19 cellular contexts compared by ENCODE assay signal in genomic region chr12:49987620-49988303, GRCh38. TPM values are rescaled to one million over a fixed set of nuclear protein-coding genes. Genes with fewer than 3 reads are reported as not detected.
A peak's percentile ranks its signal among the peaks of the same experiment; 100 is the strongest.
DNase-seq lines count a peak whose midpoint lies in the region; ATAC-seq and TF ChIP-seq lines count a peak whose summit lies in the region.
"Had no signal": no experiment of that assay in that cellular context is flagged by ENCODE, and none has a peak within 500 bp of the region (broad histone marks: within the 10 kb centered on the region; RNA-seq: fewer than 3 reads in every experiment).

No MANE protein-coding gene starts in this region.

- no peak overlapping the region for H3K4ac ChIP-seq in mesenchymal stem cell (ENCODE audit: low read depth in 1 of 2, low read length in 2 of 2)

- TF ChIP-seq CTCF in chondrocyte (IDR thresholded peaks at IDR 0.05) (no peak), RWPE1 (conservative IDR thresholded peaks at IDR 0.05; ENCODE audit: low read depth) (no peak)

- no peak overlapping the region for H3K4me3 Mint-ChIP-seq in chondrocyte (ENCODE audit: unreplicated experiment)
- H3K4me3 Mint-ChIP-seq: activated B cell treated with CpG ODN at 0.5 μM for 24 hours; activated naive CD4-positive, alpha-beta T cell treated with anti-CD3 and anti-CD28 coated beads for 36 hours; central memory CD8-positive, alpha-beta T cell had no signal

- no peak overlapping the region for H2AFZ ChIP-seq in mesenchymal stem cell (ENCODE audit: low read depth, low read length)

- peaks cover 15% of the 10 kb centered on the region for H3K4me1 ChIP-seq in mesenchymal stem cell (ENCODE audit: control insufficient read depth, insufficient read depth, low read depth, low read length)

- H3K4me1 Mint-ChIP-seq in chondrocyte (ENCODE audit: low read depth): peaks cover 14% of the 10 kb centered on the region
- H3K4me1 Mint-ChIP-seq: activated B cell treated with CpG ODN at 0.5 μM for 24 hours; central memory CD8-positive, alpha-beta T cell had no signal

- no peak overlapping the region for H2BK12ac ChIP-seq in mesenchymal stem cell (ENCODE audit: low read length in 2 of 2)

- H3K27ac Mint-ChIP-seq in chondrocyte (ENCODE audit: unreplicated experiment): no peak overlapping the region
- H3K27ac Mint-ChIP-seq: activated B cell treated with CpG ODN at 0.5 μM for 24 hours; activated naive CD4-positive, alpha-beta T cell treated with anti-CD3 and anti-CD28 coated beads for 36 hours had no signal

- H3K9me3 Mint-ChIP-seq in chondrocyte (ENCODE audit: low read depth): no peaks in the 10 kb centered on the region
- H3K9me3 Mint-ChIP-seq: activated B cell treated with CpG ODN at 0.5 μM for 24 hours; activated naive CD4-positive, alpha-beta T cell treated with anti-CD3 and anti-CD28 coated beads for 36 hours; central memory CD8-positive, alpha-beta T cell had no signal

- WGBS in mesenchymal stem cell: 89% methylated on average over 4 of the region's 4 CpGs

- H4K8ac ChIP-seq in mesenchymal stem cell (ENCODE audit: low read length): no peak overlapping the region

- H3K27me3 ChIP-seq in mesenchymal stem cell (ENCODE audit: control insufficient read depth in 1 of 2, insufficient read depth in 1 of 2, low read length in 2 of 2): no peaks in the 10 kb centered on the region
- H3K27me3 ChIP-seq: heart left ventricle, SJSA1, tibial artery had no signal

- CTCF ChIA-PET in RWPE1 (lab: Yijun Ruan, JAX): interaction anchor here (0.7 kb wide), 1 partner anchor 21 kb away, joined by 4 read pairs; no protein-coding TSS in a partner anchor

- no peaks in the 10 kb centered on the region for H3K9me3 ChIP-seq in mesenchymal stem cell (ENCODE audit: control insufficient read depth, low read length)
- H3K9me3 ChIP-seq: heart left ventricle, SJSA1, tibial artery had no signal

- POLR2A ChIA-PET in RWPE1 (lab: Yijun Ruan, JAX; ENCODE audit: low non-redundant PET): no interaction called here

- H2BK15ac ChIP-seq in mesenchymal stem cell (ENCODE audit: low read depth, poor library complexity, severe bottlenecking): no peak overlapping the region

- H3K23ac ChIP-seq in mesenchymal stem cell (ENCODE audit: low read length in 2 of 2): no peak overlapping the region

- peak overlapping the region; percentile 53 for H3K27ac ChIP-seq in mesenchymal stem cell (ENCODE audit: low read length, poor library complexity, severe bottlenecking)
- H3K27ac ChIP-seq in RWPE1: no peak overlapping the region
- H3K27ac ChIP-seq: epithelial cell of prostate, SJSA1, tibial artery had no signal

- H3K4me2 ChIP-seq in mesenchymal stem cell (ENCODE audit: low read length, poor library complexity, severe bottlenecking): no peak overlapping the region

- H2BK5ac ChIP-seq in mesenchymal stem cell (ENCODE audit: low read depth, low read length, poor library complexity, severe bottlenecking): no peak overlapping the region

- H3K4me3 ChIP-seq in mesenchymal stem cell (ENCODE audit: insufficient read depth in 1 of 2, low read depth in 1 of 2, low read length in 2 of 2): no peak overlapping the region
- H3K4me3 ChIP-seq: heart left ventricle, SJSA1, tibial artery had no signal

- H3K9ac ChIP-seq in mesenchymal stem cell (ENCODE audit: low read length): no peak overlapping the region

- ATAC-seq in SK-N-SH treated with all-trans-retinoic acid at 6 μM for 48 hours: no peak

- peaks cover 5% of the 10 kb centered on the region for H3K36me3 Mint-ChIP-seq in chondrocyte (ENCODE audit: low read depth)

- H4K91ac ChIP-seq in mesenchymal stem cell (ENCODE audit: low read length): no peak overlapping the region

- no peak overlapping the region for H3K18ac ChIP-seq in mesenchymal stem cell (ENCODE audit: low read depth in 1 of 2, low read length in 2 of 2)

- H2AK5ac ChIP-seq in mesenchymal stem cell (ENCODE audit: low read length, severe bottlenecking): no peak overlapping the region

- H3K14ac ChIP-seq in mesenchymal stem cell (ENCODE audit: low read length in 2 of 2): no peak overlapping the region

- peaks cover 5% of the 10 kb centered on the region for H3K79me1 ChIP-seq in mesenchymal stem cell (replicated peaks; ENCODE audit: low read length, poor library complexity, severe bottlenecking)

- H2BK120ac ChIP-seq in mesenchymal stem cell (ENCODE audit: low read depth, low read length): no peak overlapping the region

- no peaks in the 10 kb centered on the region for H3K27me3 Mint-ChIP-seq in chondrocyte (ENCODE audit: low read depth)
- H3K27me3 Mint-ChIP-seq: activated B cell treated with CpG ODN at 0.5 μM for 24 hours; central memory CD8-positive, alpha-beta T cell had no signal

- DNase-seq in Ammon's horn (ENCODE audit: low spot score) (peak; percentile 27), MV-4-11 (lab: John Stamatoyannopoulos, UW) (peak; percentile 83), SKM-1 treated with dmso at 0.1 percent for 144 hours (lab: John Stamatoyannopoulos, UW; ENCODE audit: unreplicated experiment) (peak; percentile 63), mesenchymal stem cell (no peak), T-helper 1 cell (no peak), chondrocyte (ENCODE audit: low spot score) (no peak), RWPE1 (ENCODE audit: low spot score) (no peak)
- DNase-seq: activated B cell treated with CpG ODN at 0.5 μM for 24 hours; activated naive CD4-positive, alpha-beta T cell treated with anti-CD3 and anti-CD28 coated beads for 36 hours; heart left ventricle; NCI-H1105 treated with DMSO at 0.1 percent for 48 hours had no signal

- peaks cover 3 to 21% of the 10 kb centered on the region in 2 experiments for H3K36me3 ChIP-seq in mesenchymal stem cell (ENCODE audit: control insufficient read depth in 1 of 2, insufficient read depth in 2 of 2, low read depth in 1 of 2, low read length in 2 of 2)

TF ChIP-seq in SK-N-SH treated with all-trans-retinoic acid at 6 μM for 48 hours, 23 proteins besides CTCF, POLR2A, EP300 and RAD21:
- TF ChIP-seq SNAI2 (CRISPR knock-in tag; IDR thresholded peaks at IDR 0.05) (no peak), ESRRG (CRISPR knock-in tag; IDR thresholded peaks at IDR 0.05) (no peak), GLIS3 (CRISPR knock-in tag; IDR thresholded peaks at IDR 0.05) (no peak), CREB5 (CRISPR knock-in tag; IDR thresholded peaks at IDR 0.05; ENCODE audit: low read depth) (no peak), ZNF70 (CRISPR knock-in tag; IDR thresholded peaks at IDR 0.05) (no peak), ARNTL (CRISPR knock-in tag; IDR thresholded peaks at IDR 0.05; ENCODE audit: borderline replicate concordance, low read depth) (no peak), ZFP3 (CRISPR knock-in tag; IDR thresholded peaks at IDR 0.05) (no peak), PPARA (CRISPR knock-in tag; IDR thresholded peaks at IDR 0.05; ENCODE audit: borderline replicate concordance) (no peak), RARB (CRISPR knock-in tag; IDR thresholded peaks at IDR 0.05) (no peak), ISL1 (CRISPR knock-in tag; IDR thresholded peaks at IDR 0.05) (no peak), PATZ1 (CRISPR knock-in tag; IDR thresholded peaks at IDR 0.05; ENCODE audit: borderline replicate concordance) (no peak)

RNA-seq across cellular contexts. Expression of gene AQP6, which starts 15.0 kb away (rescaled TPM):
- not detected for polyA plus RNA-seq in mesenchymal stem cell (2013, experiment 1 of 2)
- not detected for polyA plus RNA-seq in mesenchymal stem cell (2013, experiment 2 of 2)
- total RNA-seq in chondrocyte: not detected in 3 replicates
- total RNA-seq: activated B cell treated with CpG ODN at 0.5 μM for 24 hours; activated naive CD4-positive, alpha-beta T cell treated with anti-CD3 and anti-CD28 coated beads for 36 hours; heart left ventricle; lung microvascular endothelial cell; SJSA1 had no signal
- polyA plus RNA-seq: AG04450 had no signal

RNA-seq across cellular contexts. Expression of gene AQP5, which starts 26.1 kb away (rescaled TPM):
- polyA plus RNA-seq in mesenchymal stem cell (2013, experiment 1 of 2): 0.03 TPM
- polyA plus RNA-seq in mesenchymal stem cell (2013, experiment 2 of 2): not detected
- 0.20 TPM in 1 of 3 replicates, not detected in the others for total RNA-seq in chondrocyte
- total RNA-seq: activated B cell treated with CpG ODN at 0.5 μM for 24 hours; activated naive CD4-positive, alpha-beta T cell treated with anti-CD3 and anti-CD28 coated beads for 36 hours; lung microvascular endothelial cell; omental fat pad; SJSA1 had no signal
- polyA plus RNA-seq: AG04450 had no signal

RNA-seq across cellular contexts. Expression of gene AQP2, which starts 37.2 kb away (rescaled TPM):
- not detected for polyA plus RNA-seq in mesenchymal stem cell (2013, experiment 1 of 2)
- polyA plus RNA-seq in mesenchymal stem cell (2013, experiment 2 of 2): not detected
- not detected in 3 replicates for total RNA-seq in chondrocyte
- total RNA-seq: activated B cell treated with CpG ODN at 0.5 μM for 24 hours; activated naive CD4-positive, alpha-beta T cell treated with anti-CD3 and anti-CD28 coated beads for 36 hours; heart left ventricle; lung microvascular endothelial cell; omental fat pad; SJSA1 had no signal
- polyA plus RNA-seq: AG04450, heart left ventricle had no signal

RNA-seq across cellular contexts. Expression of gene RACGAP1, which starts 37.5 kb away (rescaled TPM):
- polyA plus RNA-seq in mesenchymal stem cell (2013, experiment 1 of 2): 12.0 TPM
- polyA plus RNA-seq in mesenchymal stem cell (2013, experiment 2 of 2): 13.2 TPM
- 25.7 to 31.0 TPM (median 28.4 TPM) in 3 replicates for total RNA-seq in chondrocyte

Comparison
In these comparisons a context has a peak if more than half of its experiments do, and no peak if none do; other contexts are left out.
1. DNase-seq: peak in Ammon's horn (single experiment), MV-4-11 (single experiment) and SKM-1 treated with dmso at 0.1 percent for 144 hours (single experiment); none in mesenchymal stem cell (single experiment), T-helper 1 cell (0 of 5), chondrocyte (single experiment) and RWPE1 (single experiment).